Comparison of ENCODE assay signal across 22 cellular contexts in the genomic region with DNA sequence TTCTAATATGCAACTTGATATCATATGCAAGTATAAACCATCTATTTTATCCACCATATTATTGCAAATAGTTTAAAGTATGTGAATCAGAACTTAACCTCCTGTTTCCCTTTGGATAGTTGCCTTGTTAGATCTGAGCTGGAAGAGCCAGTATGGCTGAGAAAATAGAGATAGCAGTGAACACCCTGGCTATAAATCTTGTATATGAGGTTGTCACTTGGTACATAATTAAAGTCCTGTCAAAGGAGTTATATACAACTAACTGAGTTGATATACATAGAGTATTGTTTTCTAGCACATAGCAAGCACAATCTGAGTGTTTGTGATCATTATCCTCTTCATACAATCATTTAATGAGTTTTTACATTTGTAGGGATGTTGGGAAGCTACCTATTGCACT.
"Had no signal": no experiment of that assay in that cellular context is flagged by ENCODE, and none has a peak within 500 bp of the region (broad histone marks: within the 10 kb centered on the region; RNA-seq: fewer than 3 reads in every experiment).

No MANE protein-coding gene starts in this region.

- H3K9me3 ChIP-seq: MG63, SK-N-SH had no signal

- H3K9ac ChIP-seq: SK-N-SH had no signal

- H3K36me3 ChIP-seq: MG63 had no signal

- H3K27ac ChIP-seq: HL-60, RWPE1 had no signal

- DNase-seq: KBM-7; MG63; NCI-H1092; NCI-H1105 treated with DMSO at 0.1 percent for 48 hours; NCI-H1436 treated with DMSO at 0.1 percent for 48 hours; NCI-H1694; NCI-H187 treated with DMSO at 0.1 percent for 48 hours; NCI-H2029 treated with DMSO at 0.1 percent for 48 hours; NCI-H2171 treated with DMSO at 0.1 percent for 48 hours; NCI-H345; NCI-H446 treated with DMSO at 0.1 percent for 48 hours; NCI-H510A treated with DMSO at 0.1 percent for 48 hours; NCI-H526; NCI-H748 treated with DMSO at 0.1 percent for 48 hours; NK-92 treated with Interleukin-12 subunit alpha and Interleukin-12 subunit beta, amount 100 ng/mL, for 24 hours; PC-3; SHP77; SK-N-SH; SW 1271 had no signal

- ATAC-seq: Panc1, PC-3 had no signal

- H3K4me3 ChIP-seq: MG63 had no signal

- H3K27me3 ChIP-seq: MG63 had no signal
